In the genomic region with DNA sequence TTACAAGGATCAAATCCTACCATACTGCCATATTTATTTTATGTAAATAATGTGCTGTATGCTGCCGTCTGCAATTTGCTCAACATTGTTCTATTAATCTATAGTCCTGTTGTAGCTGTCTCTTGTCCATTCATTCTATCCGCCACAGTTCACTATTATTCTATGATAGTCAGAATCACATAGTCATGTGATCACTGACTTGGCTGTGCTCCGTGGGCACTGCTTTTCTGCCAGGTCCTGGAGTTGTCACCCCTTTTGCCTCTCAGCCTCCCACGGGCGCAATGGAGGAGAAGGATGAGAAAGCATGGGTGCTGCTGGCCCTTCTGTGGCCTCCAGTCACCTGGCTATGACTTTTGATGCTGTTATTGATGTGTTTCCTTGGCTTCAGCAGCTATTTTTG, we compare ENCODE assay signal across 22 cellular contexts. TPM values are rescaled to one million over a fixed set of nuclear protein-coding genes. Genes with fewer than 3 reads are reported as not detected.
DNase-seq lines count a peak whose midpoint lies in the region; ATAC-seq and TF ChIP-seq lines count a peak whose summit lies in the region.
"Had no signal": no experiment of that assay in that cellular context is flagged by ENCODE, and none has a peak within 500 bp of the region (broad histone marks: within the 10 kb centered on the region; RNA-seq: fewer than 3 reads in every experiment).

No MANE protein-coding gene starts in this region.

- no peaks in the 10 kb centered on the region for H3K27me3 Mint-ChIP-seq in IgD-negative memory B cell

- no peaks in the 10 kb centered on the region for H3K9me3 ChIP-seq in sigmoid colon
- H3K9me3 ChIP-seq: mucosa of descending colon, thyroid gland had no signal

- 92% methylated on average over 5 of the region's 5 CpGs for WGBS in sigmoid colon, 2 donors

- peaks cover 0 to 23% (median under 1%) of the 10 kb centered on the region in 4 donors for H3K36me3 ChIP-seq in sigmoid colon
- H3K36me3 ChIP-seq: neural progenitor cell, thyroid gland had no signal

- no peaks in the 10 kb centered on the region for H3K9me3 Mint-ChIP-seq in IgD-negative memory B cell
- H3K9me3 Mint-ChIP-seq: neural progenitor cell had no signal

- no peak for ATAC-seq in GM21737 (IDR thresholded peaks at IDR 0.05; ENCODE audit: unreplicated experiment)
- ATAC-seq: mucosa of descending colon, right cardiac atrium had no signal

- H3K4me1 ChIP-seq in sigmoid colon: peaks cover 0 to 58% (median 37%) of the 10 kb centered on the region in 4 donors
- H3K4me1 ChIP-seq: neural progenitor cell, thyroid gland had no signal

- intact Hi-C loops in sigmoid colon (cut with DNase I): loop anchor here (5.0 kb wide), 1 partner anchor 39 kb away; a partner anchor contains a TSS

- no peak overlapping the region for H3K4me3 ChIP-seq in sigmoid colon
- H3K4me3 ChIP-seq: GM23248, mucosa of descending colon, neural progenitor cell, thyroid gland had no signal

- H3K27ac Mint-ChIP-seq in IgD-negative memory B cell: peak overlapping the region in 2 of 3 donors; percentile 28 to 44

- no peaks in the 10 kb centered on the region for H3K27me3 ChIP-seq in sigmoid colon
- H3K27me3 ChIP-seq: neural progenitor cell, thyroid gland had no signal

- H3K4me3 Mint-ChIP-seq in IgD-negative memory B cell: no peak overlapping the region
- H3K4me3 Mint-ChIP-seq: neural progenitor cell had no signal

- no peak for TF ChIP-seq EP300 in sigmoid colon (IDR thresholded peaks at IDR 0.05)

- peak in 51 of 61 donors; percentile 6 to 68 (median 39) for DNase-seq in caudate nucleus (lab: John Stamatoyannopoulos, UW)
- DNase-seq in hypothalamus (lab: John Stamatoyannopoulos, UW): peak in 42 of 51 donors; percentile 4 to 74 (median 40)
- no peak for DNase-seq in sigmoid colon
- DNase-seq in NCI-H2171 treated with DMSO at 0.1 percent for 48 hours (lab: John Stamatoyannopoulos, UW): no peak
- DNase-seq in NK-92 (lab: John Stamatoyannopoulos, UW; ENCODE audit: unreplicated experiment): no peak
- DNase-seq in activated CD4-positive, alpha-beta T cell treated with anti-CD3 and anti-CD28 coated beads for 1 hour: no peak
- DNase-seq: activated CD8-positive, alpha-beta memory T cell treated with anti-CD3 and anti-CD28 coated beads, Interleukin-2, amount 50 U/mL, for 48 hours; activated gamma-delta T cell; COR-L47; GM23248; KG1; mucosa of descending colon; MV-4-11; NCI-H187 treated with DMSO at 0.1 percent for 48 hours; NCI-H510A; stimulated activated CD4-positive, alpha-beta T cell treated with anti-CD3 and anti-CD28 coated beads, Interleukin-15, amount 100 ng/mL, for 24 hours; SW 1271; thyroid gland had no signal

- TF ChIP-seq POLR2A in sigmoid colon (IDR thresholded peaks at IDR 0.05): no peak

- TF ChIP-seq CTCF in sigmoid colon (IDR thresholded peaks at IDR 0.05): no peak

- peaks cover 4% of the 10 kb centered on the region for H3K36me3 Mint-ChIP-seq in IgD-negative memory B cell

- H3K27ac ChIP-seq in caudate nucleus (ENCODE audit: low read depth, low read length): peak overlapping the region; percentile 4
- peak overlapping the region in 3 of 4 donors; percentile 38 to 58 (median 48) for H3K27ac ChIP-seq in sigmoid colon
- H3K27ac ChIP-seq: GM23248, neural progenitor cell, thyroid gland had no signal

- peaks cover 17 to 46% (median 27%) of the 10 kb centered on the region in 3 donors for H3K4me1 Mint-ChIP-seq in IgD-negative memory B cell
- H3K4me1 Mint-ChIP-seq: neural progenitor cell had no signal

RNA-seq across cellular contexts. Expression of a gene that starts 37.3 kb away (rescaled TPM):
- 9.4 TPM for polyA plus RNA-seq in IgD-negative memory B cell
- 10 to 100 TPM; 52.6 to 68.0 (median 59.8) TPM for total RNA-seq in sigmoid colon
- polyA plus RNA-seq in sigmoid colon: 10 to 100 TPM in 2 of 3 donors, 1 to 10 TPM in 1; 6.0 to 24.3 (median 10.2) TPM

Comparison
In these comparisons a context has a peak if more than half of its experiments do, and no peak if none do; other contexts are left out.
1. DNase-seq: peak in caudate nucleus (51 of 61) and hypothalamus (42 of 51); none in sigmoid colon (single experiment), NCI-H2171 treated with DMSO at 0.1 percent for 48 hours (single experiment), NK-92 (single experiment) and activated CD4-positive, alpha-beta T cell treated with anti-CD3 and anti-CD28 coated beads for 1 hour (single experiment).